Comparison of ENCODE assay signal across 17 cellular contexts in the genomic region with DNA sequence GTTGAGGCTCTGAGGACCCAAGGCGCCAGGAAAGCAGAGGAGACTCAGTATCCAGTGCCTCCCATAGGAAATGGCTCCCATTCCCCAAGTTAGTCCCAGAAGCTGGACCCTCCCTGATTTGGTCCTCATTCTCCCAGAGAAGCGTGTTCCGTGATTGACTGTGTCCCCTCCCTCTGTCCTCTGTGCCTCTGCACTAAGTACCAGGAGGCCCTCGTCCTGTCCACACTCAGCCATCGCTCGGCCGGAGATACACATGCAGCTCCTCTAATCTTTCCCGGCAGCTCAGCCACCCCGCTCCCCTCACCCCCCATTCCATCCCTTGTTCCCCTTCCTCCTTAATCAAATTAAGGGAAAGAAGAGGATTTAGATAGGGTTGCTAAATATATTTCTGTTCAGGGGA. TPM values are rescaled to one million over a fixed set of nuclear protein-coding genes. Genes with fewer than 3 reads are reported as not detected.
A peak's percentile ranks its signal among the peaks of the same experiment; 100 is the strongest.
DNase-seq lines count a peak whose midpoint lies in the region; ATAC-seq, FAIRE-seq and TF ChIP-seq lines count a peak whose summit lies in the region.
"Had no signal": no experiment of that assay in that cellular context is flagged by ENCODE, and none has a peak within 500 bp of the region (broad histone marks: within the 10 kb centered on the region; RNA-seq: fewer than 3 reads in every experiment).

No MANE protein-coding gene starts in this region.

- H2BK12ac ChIP-seq in H9 (ENCODE audit: insufficient read length, low read depth, low read length), result no peak overlapping the region

- H2BK5ac ChIP-seq in H9 (ENCODE audit: insufficient read length, low read length), result no peak overlapping the region

- H2BK20ac ChIP-seq in H9 (ENCODE audit: low read depth, low read length, poor library complexity, severe bottlenecking), result no peak overlapping the region

- no peaks in the 10 kb centered on the region for H3K27me3 Mint-ChIP-seq in H9 (ENCODE audit: low read depth)

- H3K4me1 ChIP-seq in H9 (ENCODE audit: insufficient read depth, low read length), result no peaks in the 10 kb centered on the region
- H3K4me1 ChIP-seq in skeletal muscle tissue (ENCODE audit: control insufficient read depth in 3 of 3, insufficient read depth in 3 of 3, low read length in 3 of 3), result peaks cover 41 to 52% (median 45%) of the 10 kb centered on the region in 3 donors

- H2BK15ac ChIP-seq in H9 (ENCODE audit: low read depth, low read length), result no peak overlapping the region

- H3K79me1 ChIP-seq in H9 (ENCODE audit: insufficient read depth, low read depth, low read length, poor library complexity, severe bottlenecking), result no peaks in the 10 kb centered on the region

- H2AFZ ChIP-seq in H9 (ENCODE audit: low read length), result no peak overlapping the region

- H3T11ph ChIP-seq in H9 (ENCODE audit: low read length), result no peak overlapping the region

- H4K20me1 ChIP-seq in H9 (ENCODE audit: control insufficient read depth, insufficient read depth, insufficient read length), result no peaks in the 10 kb centered on the region

- no peaks in the 10 kb centered on the region for H3K79me2 ChIP-seq in H9 (ENCODE audit: insufficient read depth, low read length)

- no peak overlapping the region for H3K18ac ChIP-seq in H9 (ENCODE audit: insufficient read length, low read depth, low read length)

- H4K8ac ChIP-seq in H9 (replicated peaks; ENCODE audit: insufficient read length, low read depth, low read length), result no peak overlapping the region

- no peak overlapping the region for H3K4ac ChIP-seq in H9 (ENCODE audit: low read depth, low read length)

- H3K56ac ChIP-seq in H9 (ENCODE audit: insufficient read length, low read depth, low read length), result no peak overlapping the region

- H3K27ac Mint-ChIP-seq in H9, result no peak overlapping the region

- H3K27ac ChIP-seq in H9 (ENCODE audit: insufficient read length, low read depth, low read length) (no peak overlapping the region), cingulate gyrus (ENCODE audit: low read depth, low read length) (peak overlapping the region; percentile 19), skeletal muscle tissue (ENCODE audit: low read depth, low read length) (peak overlapping the region; percentile 83)
- H3K27ac ChIP-seq: neutrophil had no signal

- H3K23me2 ChIP-seq in H9 (ENCODE audit: insufficient read length, low read depth, low read length, poor library complexity, severe bottlenecking), result no peaks in the 10 kb centered on the region

- H4K91ac ChIP-seq in H9 (ENCODE audit: insufficient read length, low read depth, low read length), result no peak overlapping the region

- no peaks in the 10 kb centered on the region for H3K9me3 Mint-ChIP-seq in H9
- H3K9me3 Mint-ChIP-seq: WTC11 had no signal

- no peak overlapping the region for H2BK120ac ChIP-seq in H9 (ENCODE audit: low read depth, low read length, poor library complexity, severe bottlenecking)

- H3K27me3 ChIP-seq in H9 (ENCODE audit: insufficient read depth, low read length) (no peaks in the 10 kb centered on the region), skeletal muscle tissue (ENCODE audit: control insufficient read depth in 3 of 3, insufficient read depth in 3 of 3, low read length in 3 of 3) (no peaks in the 10 kb centered on the region)

- no peaks in the 10 kb centered on the region for H3K36me3 ChIP-seq in skeletal muscle tissue (ENCODE audit: control insufficient read depth in 3 of 3, insufficient read depth in 3 of 3, low read length in 3 of 3)
- H3K36me3 ChIP-seq: neutrophil had no signal

- no peak for FAIRE-seq in GM12892 (lab: Jason Lieb, UNC)
- FAIRE-seq: GM12878, H54 had no signal

- WGBS in H9 (ENCODE audit: extremely low coverage, insufficient read length, low lambda C conversion rate), result no CpG with 5 or more reads among the region's 9 CpGs

- DNase-seq in H9, result peak; percentile 22
- peak; percentile 54 for DNase-seq in islet precursor cell
- no peak for DNase-seq in GM12892 (ENCODE audit: insufficient read length)
- DNase-seq in glomerular visceral epithelial cell (ENCODE audit: extremely low spot score), result no peak
- DNase-seq: activated effector memory CD4-positive, alpha-beta T cell treated with Interleukin-2 at 50 U/mL for 16 hours; effector memory CD4-positive, alpha-beta T cell; NCI-H187 treated with DMSO at 0.1 percent for 48 hours; NCI-H526 treated with DMSO at 0.1 percent for 48 hours; SW 1271 had no signal

- ATAC-seq in GM21576 (IDR thresholded peaks at IDR 0.05; ENCODE audit: unreplicated experiment), result no peak
- ATAC-seq in HG02852 (IDR thresholded peaks at IDR 0.05; ENCODE audit: unreplicated experiment), result no peak
- ATAC-seq: GM12878, WTC11 had no signal

- H3K9ac ChIP-seq in H9 (ENCODE audit: extremely low read depth, insufficient read length, low read length), result no peak overlapping the region
- peak overlapping the region in 2 of 3 donors; percentile 38 to 62 for H3K9ac ChIP-seq in skeletal muscle tissue (ENCODE audit: low read depth in 1 of 3, low read length in 3 of 3)

- no peak overlapping the region for H4K5ac ChIP-seq in H9 (ENCODE audit: insufficient read length, low read depth, low read length)

- H3K4me1 Mint-ChIP-seq in H9, result peaks cover 7 to 15% of the 10 kb centered on the region in 2 experiments

- no peak overlapping the region for H3K14ac ChIP-seq in H9 (ENCODE audit: insufficient read depth, low read length)

- no peak for TF ChIP-seq POLR2A in GM12892 (IDR thresholded peaks at IDR 0.05; ENCODE audit: low read depth, low read length)

- H3K4me3 Mint-ChIP-seq in H9, result no peak overlapping the region
- H3K4me3 Mint-ChIP-seq: WTC11 had no signal

- H3K23ac ChIP-seq in H9 (ENCODE audit: insufficient read length, low read depth, low read length), result no peak overlapping the region

- H3K9me3 ChIP-seq in H9 (ENCODE audit: control insufficient read depth, low read depth, low read length) (no peaks in the 10 kb centered on the region), skeletal muscle tissue (ENCODE audit: control insufficient read depth in 3 of 3, low read length in 3 of 3) (no peaks in the 10 kb centered on the region)
- H3K9me3 ChIP-seq: neutrophil had no signal

- peak overlapping the region in 1 of 3 donors; percentile 7 for H3K4me3 ChIP-seq in skeletal muscle tissue (ENCODE audit: low read length in 3 of 3)
- H3K4me3 ChIP-seq: GM12878 had no signal

- H3K4me2 ChIP-seq in H9 (ENCODE audit: insufficient read depth, insufficient read length, low read length), result no peak overlapping the region

- TF ChIP-seq CTCF in H9 (conservative IDR thresholded peaks at IDR 0.05), result no peak

- no peaks in the 10 kb centered on the region for H3K36me3 Mint-ChIP-seq in H9 (ENCODE audit: insufficient read depth in 1 of 3, low read depth in 3 of 3)
- H3K36me3 Mint-ChIP-seq: WTC11 had no signal

- H2AK5ac ChIP-seq in H9 (ENCODE audit: insufficient read length, low read length), result no peak overlapping the region

RNA-seq across cellular contexts. Expression of a gene that starts 28.3 kb away (rescaled TPM):
- total RNA-seq in H9 (2021) (257 and 260 TPM in 2 replicates), skeletal muscle tissue (515 TPM)
- polyA plus RNA-seq in GM12892 (2012; ENCODE audit: missing spikeins), result 53.1 TPM

Comparison
In these comparisons a context has a peak if more than half of its experiments do, and no peak if none do; other contexts are left out.
1. DNase-seq: peak in H9 (single experiment) and islet precursor cell (single experiment); none in GM12892 (single experiment) and glomerular visceral epithelial cell (single experiment).